In the genomic region with DNA sequence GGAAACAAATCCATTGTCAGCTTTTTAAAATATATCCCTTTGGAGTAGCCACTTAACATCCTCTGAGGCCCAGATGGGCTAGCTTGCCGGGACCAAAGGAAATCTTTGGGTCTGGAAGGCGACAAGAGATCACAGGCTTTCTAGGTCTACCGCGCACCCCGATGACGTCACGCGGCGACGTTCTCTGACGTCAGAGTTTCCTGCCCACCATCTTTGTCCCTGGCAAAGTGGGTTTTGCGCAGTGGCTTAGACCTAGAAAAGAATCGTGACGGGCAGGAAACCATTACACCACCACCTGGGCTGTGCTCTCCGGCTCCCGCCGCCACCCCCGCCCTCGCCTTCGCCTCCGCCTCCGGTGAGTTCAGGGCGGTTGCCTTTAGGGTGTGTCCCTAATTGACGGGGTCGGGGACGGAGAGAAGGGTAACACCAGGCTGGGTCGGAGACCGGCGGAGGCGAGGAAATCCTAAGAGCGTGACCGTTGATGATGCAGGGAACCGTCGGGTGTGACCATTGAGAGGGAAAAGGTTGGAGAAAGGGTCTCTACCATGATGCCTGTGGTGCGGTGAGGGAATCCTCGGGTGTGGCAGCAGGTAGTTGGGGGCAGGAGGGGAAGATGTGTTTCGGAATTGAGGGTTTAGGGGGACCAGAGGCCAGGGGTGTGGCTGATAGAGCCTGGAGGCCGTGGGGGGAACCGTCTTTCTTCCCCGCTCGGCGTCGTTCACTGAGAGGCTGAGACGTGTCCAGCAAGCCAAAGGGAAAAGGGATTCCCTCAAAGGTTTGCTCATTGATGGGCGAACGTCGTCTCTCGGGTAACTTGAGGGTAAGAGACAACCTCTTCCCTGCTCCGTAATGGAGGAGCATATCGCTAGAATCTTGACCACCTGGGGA, we compare ENCODE assay signal across 1 cellular context.
TF ChIP-seq lines count a peak whose summit lies in the region.

A gene (plus strand): TSS at position 249 of the 888 bp plus-strand sequence. CDS start 6,709 bp downstream, outside the sequence.

TF ChIP-seq in HepG2, 621 proteins besides CTCF, POLR2A, EP300 and RAD21 (continued from another document and continues in another):
- TF ChIP-seq, protein P1, sequence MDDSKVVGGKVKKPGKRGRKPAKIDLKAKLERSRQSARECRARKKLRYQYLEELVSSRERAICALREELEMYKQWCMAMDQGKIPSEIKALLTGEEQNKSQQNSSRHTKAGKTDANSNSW (CRISPR knock-in tag; IDR thresholded peaks at IDR 0.05; ENCODE audit: borderline replicate concordance): no peak
- TF ChIP-seq, protein P2, sequence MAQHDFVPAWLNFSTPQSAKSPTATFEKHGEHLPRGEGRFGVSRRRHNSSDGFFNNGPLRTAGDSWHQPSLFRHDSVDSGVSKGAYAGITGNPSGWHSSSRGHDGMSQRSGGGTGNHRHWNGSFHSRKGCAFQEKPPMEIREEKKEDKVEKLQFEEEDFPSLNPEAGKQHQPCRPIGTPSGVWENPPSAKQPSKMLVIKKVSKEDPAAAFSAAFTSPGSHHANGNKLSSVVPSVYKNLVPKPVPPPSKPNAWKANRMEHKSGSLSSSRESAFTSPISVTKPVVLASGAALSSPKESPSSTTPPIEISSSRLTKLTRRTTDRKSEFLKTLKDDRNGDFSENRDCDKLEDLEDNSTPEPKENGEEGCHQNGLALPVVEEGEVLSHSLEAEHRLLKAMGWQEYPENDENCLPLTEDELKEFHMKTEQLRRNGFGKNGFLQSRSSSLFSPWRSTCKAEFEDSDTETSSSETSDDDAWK (CRISPR knock-in tag; IDR thresholded peaks at IDR 0.05): no peak
- TF ChIP-seq GZF1 (CRISPR knock-in tag; IDR thresholded peaks at IDR 0.05) (peak; percentile 40; the same call in 1 of the 2 replicates), ZNF841 (CRISPR knock-in tag; IDR thresholded peaks at IDR 0.05; ENCODE audit: borderline replicate concordance) (no peak), KLF12 (CRISPR knock-in tag; IDR thresholded peaks at IDR 0.05; ENCODE audit: borderline replicate concordance) (no peak; the same call in 1 of the 2 replicates), PHF5A (CRISPR knock-in tag; IDR thresholded peaks at IDR 0.05; ENCODE audit: low read depth, unreplicated experiment) (peak; percentile 70), HOXD1 (CRISPR knock-in tag; IDR thresholded peaks at IDR 0.05) (no peak), MLLT10 (CRISPR knock-in tag; IDR thresholded peaks at IDR 0.05) (no peak), NAIF1 (CRISPR knock-in tag; IDR thresholded peaks at IDR 0.05; ENCODE audit: borderline replicate concordance) (no peak), DNMT3B (CRISPR knock-in tag; conservative IDR thresholded peaks at IDR 0.05) (no peak), SIN3A (IDR thresholded peaks at IDR 0.05; ENCODE audit: borderline replicate concordance, low read depth, low read length) (no peak), ZFP41 (CRISPR knock-in tag; IDR thresholded peaks at IDR 0.05; ENCODE audit: borderline replicate concordance) (no peak), SKI (IDR thresholded peaks at IDR 0.05; ENCODE audit: partially characterized antibody) (no peak), REXO4 (CRISPR knock-in tag; IDR thresholded peaks at IDR 0.05; ENCODE audit: borderline replicate concordance) (no peak), IKZF1 (IDR thresholded peaks at IDR 0.05) (no peak), DMAP1 (CRISPR knock-in tag; IDR thresholded peaks at IDR 0.05) (no peak; the same call in 1 of the 2 replicates), KAT8 (CRISPR knock-in tag; IDR thresholded peaks at IDR 0.05) (peak; percentile 100), MAFF (IDR thresholded peaks at IDR 0.05; ENCODE audit: low read depth, low read length) (no peak; the same call in 1 of the 2 replicates), TOPORS (CRISPR knock-in tag; IDR thresholded peaks at IDR 0.05) (no peak), ELF4 (CRISPR knock-in tag; IDR thresholded peaks at IDR 0.05; ENCODE audit: borderline replicate concordance) (no peak), NFIC (IDR thresholded peaks at IDR 0.05; ENCODE audit: low read length) (no peak), JUNB (CRISPR knock-in tag; IDR thresholded peaks at IDR 0.05; ENCODE audit: borderline replicate concordance) (no peak), ZNF3 (CRISPR knock-in tag; IDR thresholded peaks at IDR 0.05) (no peak), ZNF737 (CRISPR knock-in tag; IDR thresholded peaks at IDR 0.05; ENCODE audit: borderline replicate concordance) (no peak)
- TF ChIP-seq, protein P3, sequence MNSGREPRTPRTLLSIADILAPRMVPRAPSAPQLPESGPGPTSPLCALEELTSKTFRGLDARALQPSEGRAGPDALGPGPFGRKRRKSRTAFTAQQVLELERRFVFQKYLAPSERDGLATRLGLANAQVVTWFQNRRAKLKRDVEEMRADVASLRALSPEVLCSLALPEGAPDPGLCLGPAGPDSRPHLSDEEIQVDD (CRISPR knock-in tag; IDR thresholded peaks at IDR 0.05; ENCODE audit: borderline replicate concordance): 0 out of 2 replicates have a peak, but pooled peaks have one; percentile 25
- TF ChIP-seq, protein P4, sequence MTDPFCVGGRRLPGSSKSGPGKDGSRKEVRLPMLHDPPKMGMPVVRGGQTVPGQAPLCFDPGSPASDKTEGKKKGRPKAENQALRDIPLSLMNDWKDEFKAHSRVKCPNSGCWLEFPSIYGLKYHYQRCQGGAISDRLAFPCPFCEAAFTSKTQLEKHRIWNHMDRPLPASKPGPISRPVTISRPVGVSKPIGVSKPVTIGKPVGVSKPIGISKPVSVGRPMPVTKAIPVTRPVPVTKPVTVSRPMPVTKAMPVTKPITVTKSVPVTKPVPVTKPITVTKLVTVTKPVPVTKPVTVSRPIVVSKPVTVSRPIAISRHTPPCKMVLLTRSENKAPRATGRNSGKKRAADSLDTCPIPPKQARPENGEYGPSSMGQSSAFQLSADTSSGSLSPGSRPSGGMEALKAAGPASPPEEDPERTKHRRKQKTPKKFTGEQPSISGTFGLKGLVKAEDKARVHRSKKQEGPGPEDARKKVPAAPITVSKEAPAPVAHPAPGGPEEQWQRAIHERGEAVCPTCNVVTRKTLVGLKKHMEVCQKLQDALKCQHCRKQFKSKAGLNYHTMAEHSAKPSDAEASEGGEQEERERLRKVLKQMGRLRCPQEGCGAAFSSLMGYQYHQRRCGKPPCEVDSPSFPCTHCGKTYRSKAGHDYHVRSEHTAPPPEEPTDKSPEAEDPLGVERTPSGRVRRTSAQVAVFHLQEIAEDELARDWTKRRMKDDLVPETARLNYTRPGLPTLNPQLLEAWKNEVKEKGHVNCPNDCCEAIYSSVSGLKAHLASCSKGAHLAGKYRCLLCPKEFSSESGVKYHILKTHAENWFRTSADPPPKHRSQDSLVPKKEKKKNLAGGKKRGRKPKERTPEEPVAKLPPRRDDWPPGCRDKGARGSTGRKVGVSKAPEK (CRISPR knock-in tag; IDR thresholded peaks at IDR 0.05; ENCODE audit: borderline replicate concordance): 0 out of 2 replicates have a peak, but pooled peaks have one; percentile 24
- TF ChIP-seq, protein P5, sequence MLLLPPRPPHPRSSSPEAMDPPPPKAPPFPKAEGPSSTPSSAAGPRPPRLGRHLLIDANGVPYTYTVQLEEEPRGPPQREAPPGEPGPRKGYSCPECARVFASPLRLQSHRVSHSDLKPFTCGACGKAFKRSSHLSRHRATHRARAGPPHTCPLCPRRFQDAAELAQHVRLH (CRISPR knock-in tag; IDR thresholded peaks at IDR 0.05; ENCODE audit: borderline replicate concordance, low read depth): peak; percentile 53; the same call in 1 of the 2 replicates
- TF ChIP-seq, protein P6, sequence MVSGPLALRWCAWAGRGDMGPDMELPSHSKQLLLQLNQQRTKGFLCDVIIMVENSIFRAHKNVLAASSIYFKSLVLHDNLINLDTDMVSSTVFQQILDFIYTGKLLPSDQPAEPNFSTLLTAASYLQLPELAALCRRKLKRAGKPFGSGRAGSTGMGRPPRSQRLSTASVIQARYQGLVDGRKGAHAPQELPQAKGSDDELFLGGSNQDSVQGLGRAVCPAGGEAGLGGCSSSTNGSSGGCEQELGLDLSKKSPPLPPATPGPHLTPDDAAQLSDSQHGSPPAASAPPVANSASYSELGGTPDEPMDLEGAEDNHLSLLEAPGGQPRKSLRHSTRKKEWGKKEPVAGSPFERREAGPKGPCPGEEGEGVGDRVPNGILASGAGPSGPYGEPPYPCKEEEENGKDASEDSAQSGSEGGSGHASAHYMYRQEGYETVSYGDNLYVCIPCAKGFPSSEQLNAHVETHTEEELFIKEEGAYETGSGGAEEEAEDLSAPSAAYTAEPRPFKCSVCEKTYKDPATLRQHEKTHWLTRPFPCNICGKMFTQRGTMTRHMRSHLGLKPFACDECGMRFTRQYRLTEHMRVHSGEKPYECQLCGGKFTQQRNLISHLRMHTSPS (CRISPR knock-in tag; IDR thresholded peaks at IDR 0.05; ENCODE audit: low read depth): no peak
- TF ChIP-seq, protein P7, sequence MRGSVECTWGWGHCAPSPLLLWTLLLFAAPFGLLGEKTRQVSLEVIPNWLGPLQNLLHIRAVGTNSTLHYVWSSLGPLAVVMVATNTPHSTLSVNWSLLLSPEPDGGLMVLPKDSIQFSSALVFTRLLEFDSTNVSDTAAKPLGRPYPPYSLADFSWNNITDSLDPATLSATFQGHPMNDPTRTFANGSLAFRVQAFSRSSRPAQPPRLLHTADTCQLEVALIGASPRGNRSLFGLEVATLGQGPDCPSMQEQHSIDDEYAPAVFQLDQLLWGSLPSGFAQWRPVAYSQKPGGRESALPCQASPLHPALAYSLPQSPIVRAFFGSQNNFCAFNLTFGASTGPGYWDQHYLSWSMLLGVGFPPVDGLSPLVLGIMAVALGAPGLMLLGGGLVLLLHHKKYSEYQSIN (CRISPR knock-in tag; IDR thresholded peaks at IDR 0.05; ENCODE audit: borderline replicate concordance): no peak
- TF ChIP-seq, protein P8, sequence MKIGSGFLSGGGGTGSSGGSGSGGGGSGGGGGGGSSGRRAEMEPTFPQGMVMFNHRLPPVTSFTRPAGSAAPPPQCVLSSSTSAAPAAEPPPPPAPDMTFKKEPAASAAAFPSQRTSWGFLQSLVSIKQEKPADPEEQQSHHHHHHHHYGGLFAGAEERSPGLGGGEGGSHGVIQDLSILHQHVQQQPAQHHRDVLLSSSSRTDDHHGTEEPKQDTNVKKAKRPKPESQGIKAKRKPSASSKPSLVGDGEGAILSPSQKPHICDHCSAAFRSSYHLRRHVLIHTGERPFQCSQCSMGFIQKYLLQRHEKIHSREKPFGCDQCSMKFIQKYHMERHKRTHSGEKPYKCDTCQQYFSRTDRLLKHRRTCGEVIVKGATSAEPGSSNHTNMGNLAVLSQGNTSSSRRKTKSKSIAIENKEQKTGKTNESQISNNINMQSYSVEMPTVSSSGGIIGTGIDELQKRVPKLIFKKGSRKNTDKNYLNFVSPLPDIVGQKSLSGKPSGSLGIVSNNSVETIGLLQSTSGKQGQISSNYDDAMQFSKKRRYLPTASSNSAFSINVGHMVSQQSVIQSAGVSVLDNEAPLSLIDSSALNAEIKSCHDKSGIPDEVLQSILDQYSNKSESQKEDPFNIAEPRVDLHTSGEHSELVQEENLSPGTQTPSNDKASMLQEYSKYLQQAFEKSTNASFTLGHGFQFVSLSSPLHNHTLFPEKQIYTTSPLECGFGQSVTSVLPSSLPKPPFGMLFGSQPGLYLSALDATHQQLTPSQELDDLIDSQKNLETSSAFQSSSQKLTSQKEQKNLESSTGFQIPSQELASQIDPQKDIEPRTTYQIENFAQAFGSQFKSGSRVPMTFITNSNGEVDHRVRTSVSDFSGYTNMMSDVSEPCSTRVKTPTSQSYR (CRISPR knock-in tag; IDR thresholded peaks at IDR 0.05; ENCODE audit: borderline replicate concordance): peak; percentile 45; the same call in 1 of the 2 replicates
- TF ChIP-seq, protein P9, sequence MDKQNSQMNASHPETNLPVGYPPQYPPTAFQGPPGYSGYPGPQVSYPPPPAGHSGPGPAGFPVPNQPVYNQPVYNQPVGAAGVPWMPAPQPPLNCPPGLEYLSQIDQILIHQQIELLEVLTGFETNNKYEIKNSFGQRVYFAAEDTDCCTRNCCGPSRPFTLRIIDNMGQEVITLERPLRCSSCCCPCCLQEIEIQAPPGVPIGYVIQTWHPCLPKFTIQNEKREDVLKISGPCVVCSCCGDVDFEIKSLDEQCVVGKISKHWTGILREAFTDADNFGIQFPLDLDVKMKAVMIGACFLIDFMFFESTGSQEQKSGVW (CRISPR knock-in tag; IDR thresholded peaks at IDR 0.05; ENCODE audit: borderline replicate concordance): no peak
- TF ChIP-seq, protein P10, sequence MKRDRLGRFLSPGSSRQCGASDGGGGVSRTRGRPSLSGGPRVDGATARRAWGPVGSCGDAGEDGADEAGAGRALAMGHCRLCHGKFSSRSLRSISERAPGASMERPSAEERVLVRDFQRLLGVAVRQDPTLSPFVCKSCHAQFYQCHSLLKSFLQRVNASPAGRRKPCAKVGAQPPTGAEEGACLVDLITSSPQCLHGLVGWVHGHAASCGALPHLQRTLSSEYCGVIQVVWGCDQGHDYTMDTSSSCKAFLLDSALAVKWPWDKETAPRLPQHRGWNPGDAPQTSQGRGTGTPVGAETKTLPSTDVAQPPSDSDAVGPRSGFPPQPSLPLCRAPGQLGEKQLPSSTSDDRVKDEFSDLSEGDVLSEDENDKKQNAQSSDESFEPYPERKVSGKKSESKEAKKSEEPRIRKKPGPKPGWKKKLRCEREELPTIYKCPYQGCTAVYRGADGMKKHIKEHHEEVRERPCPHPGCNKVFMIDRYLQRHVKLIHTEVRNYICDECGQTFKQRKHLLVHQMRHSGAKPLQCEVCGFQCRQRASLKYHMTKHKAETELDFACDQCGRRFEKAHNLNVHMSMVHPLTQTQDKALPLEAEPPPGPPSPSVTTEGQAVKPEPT (CRISPR knock-in tag; IDR thresholded peaks at IDR 0.05; ENCODE audit: low read depth): no peak
- TF ChIP-seq, protein P11, sequence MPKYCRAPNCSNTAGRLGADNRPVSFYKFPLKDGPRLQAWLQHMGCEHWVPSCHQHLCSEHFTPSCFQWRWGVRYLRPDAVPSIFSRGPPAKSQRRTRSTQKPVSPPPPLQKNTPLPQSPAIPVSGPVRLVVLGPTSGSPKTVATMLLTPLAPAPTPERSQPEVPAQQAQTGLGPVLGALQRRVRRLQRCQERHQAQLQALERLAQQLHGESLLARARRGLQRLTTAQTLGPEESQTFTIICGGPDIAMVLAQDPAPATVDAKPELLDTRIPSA (CRISPR knock-in tag; IDR thresholded peaks at IDR 0.05; ENCODE audit: borderline replicate concordance): no peak
- TF ChIP-seq, protein P12, sequence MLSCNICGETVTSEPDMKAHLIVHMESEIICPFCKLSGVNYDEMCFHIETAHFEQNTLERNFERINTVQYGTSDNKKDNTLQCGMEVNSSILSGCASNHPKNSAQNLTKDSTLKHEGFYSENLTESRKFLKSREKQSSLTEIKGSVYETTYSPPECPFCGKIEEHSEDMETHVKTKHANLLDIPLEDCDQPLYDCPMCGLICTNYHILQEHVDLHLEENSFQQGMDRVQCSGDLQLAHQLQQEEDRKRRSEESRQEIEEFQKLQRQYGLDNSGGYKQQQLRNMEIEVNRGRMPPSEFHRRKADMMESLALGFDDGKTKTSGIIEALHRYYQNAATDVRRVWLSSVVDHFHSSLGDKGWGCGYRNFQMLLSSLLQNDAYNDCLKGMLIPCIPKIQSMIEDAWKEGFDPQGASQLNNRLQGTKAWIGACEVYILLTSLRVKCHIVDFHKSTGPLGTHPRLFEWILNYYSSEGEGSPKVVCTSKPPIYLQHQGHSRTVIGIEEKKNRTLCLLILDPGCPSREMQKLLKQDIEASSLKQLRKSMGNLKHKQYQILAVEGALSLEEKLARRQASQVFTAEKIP (CRISPR knock-in tag; IDR thresholded peaks at IDR 0.05; ENCODE audit: borderline replicate concordance): no peak
- TF ChIP-seq, protein P13, sequence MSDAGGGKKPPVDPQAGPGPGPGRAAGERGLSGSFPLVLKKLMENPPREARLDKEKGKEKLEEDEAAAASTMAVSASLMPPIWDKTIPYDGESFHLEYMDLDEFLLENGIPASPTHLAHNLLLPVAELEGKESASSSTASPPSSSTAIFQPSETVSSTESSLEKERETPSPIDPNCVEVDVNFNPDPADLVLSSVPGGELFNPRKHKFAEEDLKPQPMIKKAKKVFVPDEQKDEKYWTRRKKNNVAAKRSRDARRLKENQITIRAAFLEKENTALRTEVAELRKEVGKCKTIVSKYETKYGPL (CRISPR knock-in tag; IDR thresholded peaks at IDR 0.05): no peak
